8 cellular contexts compared by ENCODE assay signal in genomic region chr5:56837956-56838355, GRCh38. TPM values are rescaled to one million over a fixed set of nuclear protein-coding genes. Genes with fewer than 3 reads are reported as not detected.
DNase-seq lines count a peak whose midpoint lies in the region; ATAC-seq and TF ChIP-seq lines count a peak whose summit lies in the region.
"Had no signal": no experiment of that assay in that cellular context is flagged by ENCODE, and none has a peak within 500 bp of the region (broad histone marks: within the 10 kb centered on the region; RNA-seq: fewer than 3 reads in every experiment).

No MANE protein-coding gene starts in this region.

- H3K36me3 Mint-ChIP-seq in CD4-positive, alpha-beta T cell (ENCODE audit: low read depth), result no peaks in the 10 kb centered on the region
- H3K36me3 Mint-ChIP-seq in HFFc6 (ENCODE audit: low read depth) (no peaks in the 10 kb centered on the region), chondrocyte (ENCODE audit: low read depth) (no peaks in the 10 kb centered on the region), neural crest cell (ENCODE audit: low read depth) (no peaks in the 10 kb centered on the region)

- H3K4me1 Mint-ChIP-seq in CD4-positive, alpha-beta T cell (ENCODE audit: low read depth), result peaks cover 92% of the 10 kb centered on the region
- H3K4me1 Mint-ChIP-seq in HFFc6 (ENCODE audit: low read depth) (peaks cover 22% of the 10 kb centered on the region), chondrocyte (ENCODE audit: low read depth) (peaks cover 61% of the 10 kb centered on the region), neural crest cell (peaks cover 54% of the 10 kb centered on the region)

- H3K9me3 ChIP-seq in CD4-positive, alpha-beta T cell (ENCODE audit: control insufficient read depth, low read length), result no peaks in the 10 kb centered on the region

- no peak for DNase-seq in CD4-positive, alpha-beta T cell
- DNase-seq in HFFc6 (no peak), chondrocyte (ENCODE audit: low spot score) (no peak), neural crest cell (ENCODE audit: low read depth, low spot score) (no peak), germinal center (ENCODE audit: low spot score) (no peak), AG08395 (ENCODE audit: low spot score) (no peak), NCI-H526 (lab: John Stamatoyannopoulos, UW) (no peak)
- DNase-seq: SHP77 treated with DMSO at 0.1 percent for 48 hours had no signal

- H3K27ac ChIP-seq in CD4-positive, alpha-beta T cell (ENCODE audit: low read depth, low read length), result no peak overlapping the region

- H3K27me3 ChIP-seq in CD4-positive, alpha-beta T cell (ENCODE audit: control insufficient read depth, insufficient read depth, low read length), result no peaks in the 10 kb centered on the region

- POLR2A ChIA-PET in CD4-positive, alpha-beta T cell (lab: Charles Lee), result interaction anchor here (0.6 to 2.8 kb wide), 17 partner anchors 9 to 568 kb away, joined by 3 to 28 read pairs (median 5); partner anchors contain the start of gene MAP3K1

- H3K4me3 Mint-ChIP-seq in CD4-positive, alpha-beta T cell, result peak overlapping the region; percentile 74
- H3K4me3 Mint-ChIP-seq in HFFc6, result peak overlapping the region; percentile 81; the same call in 1 of the 2 replicates
- no peak overlapping the region for H3K4me3 Mint-ChIP-seq in chondrocyte (ENCODE audit: unreplicated experiment)
- H3K4me3 Mint-ChIP-seq in neural crest cell, result no peak overlapping the region

- no peak for ATAC-seq in CD4-positive, alpha-beta T cell (ENCODE audit: poor library complexity)

- CTCF ChIA-PET in CD4-positive, alpha-beta T cell (lab: Charles Lee), result interaction anchor here (1.1 to 2.5 kb wide), 25 partner anchors 9 to 714 kb away, joined by 3 to 40 read pairs (median 4); no protein-coding TSS in a partner anchor

- TF ChIP-seq CTCF in CD4-positive, alpha-beta T cell (IDR thresholded peaks at IDR 0.05), result no peak
- TF ChIP-seq CTCF in HFFc6 (IDR thresholded peaks at IDR 0.05) (no peak), chondrocyte (IDR thresholded peaks at IDR 0.05) (no peak), neural crest cell (conservative IDR thresholded peaks at IDR 0.05) (no peak)

- H3K27me3 Mint-ChIP-seq in CD4-positive, alpha-beta T cell, result no peaks in the 10 kb centered on the region
- H3K27me3 Mint-ChIP-seq in HFFc6 (ENCODE audit: insufficient read depth) (peaks cover under 1% of the 10 kb centered on the region; the same call in 1 of the 2 replicates), chondrocyte (ENCODE audit: low read depth) (no peaks in the 10 kb centered on the region), neural crest cell (ENCODE audit: low read depth) (no peaks in the 10 kb centered on the region)

- H3K27ac Mint-ChIP-seq in CD4-positive, alpha-beta T cell, result peak overlapping the region; percentile 81
- 0 out of 2 replicates have a peak overlapping the region, but pooled peaks have one; percentile 80 for H3K27ac Mint-ChIP-seq in HFFc6
- H3K27ac Mint-ChIP-seq in chondrocyte (ENCODE audit: unreplicated experiment), result peak overlapping the region; percentile 45
- peak overlapping the region; percentile 7 for H3K27ac Mint-ChIP-seq in neural crest cell (ENCODE audit: unreplicated experiment)

- intact Hi-C loops in CD4-positive, alpha-beta T cell (cut with DNase I, micrococcal nuclease), result loop anchor here (1.0 to 10.0 kb wide), 7 partner anchors 17 to 901 kb away; no protein-coding TSS in a partner anchor

- no peaks in the 10 kb centered on the region for H3K9me3 Mint-ChIP-seq in CD4-positive, alpha-beta T cell
- H3K9me3 Mint-ChIP-seq in HFFc6 (no peaks in the 10 kb centered on the region), chondrocyte (ENCODE audit: low read depth) (no peaks in the 10 kb centered on the region), neural crest cell (no peaks in the 10 kb centered on the region)

RNA-seq across cellular contexts. Expression of gene MAP3K1, which starts 22.6 kb away (rescaled TPM):
- total RNA-seq in CD4-positive, alpha-beta T cell, result 10 to 100 TPM; 59.4 to 62.5 TPM
- 1 to 10 TPM; 3.4 to 4.7 (median 3.7) TPM for total RNA-seq in HFFc6 (2021; fragmentation: NEBNext Ultra II Directional; extraction: Animal tissue kit (Norgen Biotek cat#: 25700))
- total RNA-seq in chondrocyte (14.2 to 14.8 TPM (median 14.6 TPM) in 3 replicates), neural crest cell (26.3 and 27.9 TPM in 2 replicates)

Comparison
In these comparisons a context has a peak if more than half of its experiments do, and no peak if none do; other contexts are left out.
1. H3K27ac Mint-ChIP-seq: peak in every context shown above with its lines; median percentile 81 in CD4-positive, alpha-beta T cell; 80 in HFFc6; 45 in chondrocyte; 7 in neural crest cell.
2. H3K4me3 Mint-ChIP-seq: peak in CD4-positive, alpha-beta T cell (single experiment) and HFFc6 (single experiment); none in chondrocyte (single experiment) and neural crest cell (single experiment).